Comparison of ENCODE assay signal across 2 cellular contexts in genomic region chr3:30263921-30264313, GRCh38.
TF ChIP-seq lines count a peak whose summit lies in the region.

No MANE protein-coding gene starts in this region.

TF ChIP-seq in HepG2, 621 proteins besides CTCF, POLR2A, EP300 and RAD21 (continued from another document and continues in another):
- no peak for TF ChIP-seq ZBTB43 (CRISPR knock-in tag; conservative IDR thresholded peaks at IDR 0.05)
- TF ChIP-seq KDM6A (CRISPR knock-in tag; IDR thresholded peaks at IDR 0.05; ENCODE audit: low read depth): no peak
- no peak for TF ChIP-seq ZNF3 (CRISPR knock-in tag; IDR thresholded peaks at IDR 0.05)
- TF ChIP-seq ZNF598 (CRISPR knock-in tag; IDR thresholded peaks at IDR 0.05; ENCODE audit: borderline replicate concordance): no peak
- no peak for TF ChIP-seq DBP (CRISPR knock-in tag; IDR thresholded peaks at IDR 0.05; ENCODE audit: not compliant biosample characterization)
- no peak for TF ChIP-seq PHB2 (IDR thresholded peaks at IDR 0.05; ENCODE audit: partially characterized antibody)
- TF ChIP-seq MATR3 (CRISPR knock-in tag; IDR thresholded peaks at IDR 0.05): no peak
- TF ChIP-seq ZNF577 (CRISPR knock-in tag; IDR thresholded peaks at IDR 0.05; ENCODE audit: borderline replicate concordance, low read depth): no peak
- no peak for TF ChIP-seq DMTF1 (CRISPR knock-in tag; IDR thresholded peaks at IDR 0.05)
- no peak for TF ChIP-seq ZBTB33 (CRISPR knock-in tag; IDR thresholded peaks at IDR 0.05)
- no peak for TF ChIP-seq ZSCAN29 (CRISPR knock-in tag; conservative IDR thresholded peaks at IDR 0.05)
- peak; percentile 87 for TF ChIP-seq ZNF574 (CRISPR knock-in tag; IDR thresholded peaks at IDR 0.05)
- TF ChIP-seq ZNF513 (CRISPR knock-in tag; conservative IDR thresholded peaks at IDR 0.05): no peak

TF ChIP-seq in GM23338, 12 proteins besides CTCF, POLR2A, EP300 and RAD21 (continued from another document):
- no peak for TF ChIP-seq REST (IDR thresholded peaks at IDR 0.05; ENCODE audit: unreplicated experiment)
TF ChIP-seq in GM23338: peak in this region for 0.
